ENCODE assay signal across 17 cellular contexts in the genomic region with DNA sequence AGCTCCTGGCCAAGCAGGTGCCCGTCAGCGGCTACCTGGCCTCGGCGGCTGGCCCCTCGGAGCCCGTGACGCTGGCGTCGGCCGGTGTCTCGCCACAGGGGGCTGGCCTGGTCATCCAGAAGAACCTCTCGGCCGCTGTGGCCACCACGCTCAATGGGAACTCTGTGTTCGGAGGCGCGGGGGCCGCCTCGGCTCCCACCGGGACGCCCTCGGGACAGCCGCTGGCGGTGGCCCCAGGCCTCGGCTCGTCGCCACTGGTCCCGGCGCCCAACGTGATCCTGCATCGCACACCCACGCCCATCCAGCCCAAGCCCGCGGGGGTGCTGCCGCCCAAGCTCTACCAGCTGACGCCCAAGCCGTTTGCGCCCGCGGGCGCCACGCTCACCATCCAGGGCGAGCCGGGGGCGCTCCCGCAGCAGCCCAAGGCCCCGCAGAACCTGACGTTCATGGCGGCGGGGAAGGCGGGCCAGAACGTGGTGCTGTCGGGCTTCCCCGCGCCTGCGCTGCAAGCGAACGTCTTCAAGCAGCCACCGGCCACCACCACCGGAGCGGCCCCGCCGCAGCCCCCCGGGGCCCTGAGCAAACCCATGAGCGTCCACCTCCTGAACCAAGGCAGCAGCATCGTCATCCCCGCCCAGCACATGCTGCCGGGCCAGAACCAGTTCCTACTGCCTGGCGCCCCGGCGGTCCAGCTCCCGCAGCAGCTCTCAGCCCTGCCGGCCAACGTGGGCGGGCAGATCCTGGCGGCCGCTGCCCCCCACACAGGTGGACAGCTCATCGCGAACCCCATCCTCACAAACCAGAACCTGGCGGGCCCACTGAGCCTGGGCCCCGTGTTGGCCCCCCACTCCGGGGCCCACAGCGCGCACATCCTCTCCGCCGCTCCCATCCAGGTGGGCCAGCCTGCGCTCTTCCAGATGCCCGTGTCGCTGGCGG. TPM values are rescaled to one million over a fixed set of nuclear protein-coding genes. Genes with fewer than 3 reads are reported as not detected.
DNase-seq lines count a peak whose midpoint lies in the region; ATAC-seq, FAIRE-seq and TF ChIP-seq lines count a peak whose summit lies in the region.
"Had no signal": no experiment of that assay in that cellular context is flagged by ENCODE, and none has a peak within 500 bp of the region (broad histone marks: within the 10 kb centered on the region; RNA-seq: fewer than 3 reads in every experiment).

No MANE protein-coding gene starts in this region.

- no peak overlapping the region for H2BK5ac ChIP-seq in neuronal stem cell (ENCODE audit: low read length)

- no peak for TF ChIP-seq POLR2A in endothelial cell of umbilical vein (IDR thresholded peaks at IDR 0.05; ENCODE audit: low read depth, low read length)

- CTCF ChIA-PET in endothelial cell of umbilical vein (lab: Charles Lee): no interaction called here

- H3K27me3 ChIP-seq in endothelial cell of umbilical vein (ENCODE audit: control insufficient read depth in 2 of 2, insufficient read depth in 2 of 2, low read length in 2 of 2) (no peaks in the 10 kb centered on the region), neuronal stem cell (ENCODE audit: control insufficient read depth in 3 of 3, insufficient read depth in 3 of 3, low read depth in 1 of 3, low read length in 3 of 3) (no peaks in the 10 kb centered on the region)
- H3K27me3 ChIP-seq: BLaER1 had no signal

- H3K79me2 ChIP-seq in endothelial cell of umbilical vein (ENCODE audit: control insufficient read depth, insufficient read depth, low read length): no peaks in the 10 kb centered on the region

- no CpG with 5 or more reads among the region's 90 CpGs for WGBS in neuronal stem cell (ENCODE audit: extremely low coverage in 2 of 2, insufficient read length in 2 of 2, insufficient replicate concordance in 1 of 2), 2 donors

- no peak overlapping the region for H3K18ac ChIP-seq in neuronal stem cell (ENCODE audit: low read length)

- peak overlapping the region; percentile 38 for H3K14ac ChIP-seq in neuronal stem cell (ENCODE audit: low read length)

- no peak overlapping the region for H2AK5ac ChIP-seq in neuronal stem cell (ENCODE audit: low read depth, low read length)

- FAIRE-seq in endothelial cell of umbilical vein (lab: Jason Lieb, UNC): no peak
- FAIRE-seq: HTR-8/SVneo had no signal

- TF ChIP-seq CTCF in endothelial cell of umbilical vein (IDR thresholded peaks at IDR 0.05; ENCODE audit: extremely low read depth in 1 of 2, insufficient read depth in 1 of 2, low read depth in 1 of 2, low read length in 2 of 2): no peak

- no peak overlapping the region for H4K8ac ChIP-seq in neuronal stem cell (ENCODE audit: low read depth, low read length)

- H2BK12ac ChIP-seq in neuronal stem cell (ENCODE audit: low read length): no peak overlapping the region

- peaks cover 2 to 35% of the 10 kb centered on the region in 2 experiments for H3K36me3 ChIP-seq in endothelial cell of umbilical vein (ENCODE audit: control insufficient read depth in 2 of 2, extremely low read depth in 1 of 2, insufficient read depth in 2 of 2, low read length in 2 of 2)
- H3K36me3 ChIP-seq in neuronal stem cell (replicated peaks in 1 of 2; ENCODE audit: control insufficient read depth in 2 of 2, insufficient read depth in 2 of 2, low read length in 2 of 2): peaks cover 32 to 60% of the 10 kb centered on the region in 2 donors

- peak; percentile 58 for DNase-seq in Right ventricle myocardium inferior (ENCODE audit: missing footprints)
- DNase-seq in left cardiac atrium: no peak
- DNase-seq in endothelial cell of umbilical vein (ENCODE audit: low read depth, low spot score): no peak
- no peak for DNase-seq in neuronal stem cell (ENCODE audit: low spot score)
- DNase-seq in NCI-H2196 treated with DMSO at 0.1 percent for 48 hours (lab: John Stamatoyannopoulos, UW; ENCODE audit: unreplicated experiment): no peak
- DNase-seq in COLO668 (lab: John Stamatoyannopoulos, UW; ENCODE audit: unreplicated experiment): no peak
- no peak for DNase-seq in DMS79 (lab: John Stamatoyannopoulos, UW)
- DNase-seq: 8988T; AML-193; CD8-positive, alpha-beta memory T cell; DMS53; GOT3; HCEC 1CT; HFFc6; KBM-7 had no signal

- H4K20me1 ChIP-seq in endothelial cell of umbilical vein (replicated peaks; ENCODE audit: control insufficient read depth, extremely low read depth, insufficient read depth, low read length): no peaks in the 10 kb centered on the region

- H3K9ac ChIP-seq in endothelial cell of umbilical vein (replicated peaks; ENCODE audit: extremely low read depth, insufficient read depth, low read length) (no peak overlapping the region), neuronal stem cell (ENCODE audit: low read depth, low read length, poor library complexity) (peak overlapping the region; percentile 21)
- H3K9ac ChIP-seq: BLaER1 had no signal

- intact Hi-C loops in Right ventricle myocardium inferior (cut with DNase I) (no loop called here), left cardiac atrium (cut with DNase I) (no loop called here), endothelial cell of umbilical vein (cut with micrococcal nuclease) (no loop called here)

- H2BK15ac ChIP-seq in neuronal stem cell (ENCODE audit: low read length): no peak overlapping the region

- no peak overlapping the region for H3K4ac ChIP-seq in neuronal stem cell (ENCODE audit: low read length)

- H3K4me1 ChIP-seq in endothelial cell of umbilical vein (ENCODE audit: control insufficient read depth, extremely low read depth, insufficient read depth, low read length) (no peaks in the 10 kb centered on the region), neuronal stem cell (ENCODE audit: control insufficient read depth in 2 of 2, insufficient read depth in 1 of 2, low read depth in 1 of 2, low read length in 2 of 2) (no peaks in the 10 kb centered on the region)
- H3K4me1 ChIP-seq: BLaER1 had no signal

- peaks cover 8% of the 10 kb centered on the region for H3K79me1 ChIP-seq in neuronal stem cell (ENCODE audit: low read depth, low read length)

- dilution Hi-C loops in endothelial cell of umbilical vein (cut with MboI; ENCODE audit: extremely low pct_ligation_motif_present, low sequenced_read_pairs): no loop called here

- H3K4me3 ChIP-seq in endothelial cell of umbilical vein (replicated peaks in 1 of 3; ENCODE audit: insufficient read depth in 1 of 3, low read depth in 1 of 3, low read length in 3 of 3) (no peak overlapping the region), neuronal stem cell (ENCODE audit: low read length in 2 of 2) (no peak overlapping the region)
- H3K4me3 ChIP-seq: BLaER1 had no signal

- no peak overlapping the region for H2BK120ac ChIP-seq in neuronal stem cell (ENCODE audit: low read depth, low read length)

- H3K23ac ChIP-seq in neuronal stem cell (ENCODE audit: low read depth, low read length, poor library complexity): no peak overlapping the region

- H4K91ac ChIP-seq in neuronal stem cell (ENCODE audit: low read depth, low read length, poor library complexity): no peak overlapping the region

- POLR2A ChIA-PET in endothelial cell of umbilical vein (lab: Charles Lee): no interaction called here

- no peak overlapping the region for H3K27ac ChIP-seq in endothelial cell of umbilical vein (ENCODE audit: insufficient read depth, low read depth, low read length)
- no peak overlapping the region for H3K27ac ChIP-seq in neuronal stem cell (replicated peaks; ENCODE audit: low read length)
- H3K27ac ChIP-seq: BLaER1 had no signal

- ATAC-seq in Right ventricle myocardium inferior (no peak), left cardiac atrium (no peak)

- BruUV-seq in endothelial cell of umbilical vein (replicated peaks; lab: Mats Ljungman, UMichigan): TSS peak; percentile 38

- H2AFZ ChIP-seq in endothelial cell of umbilical vein (ENCODE audit: low read depth, low read length) (no peak overlapping the region), neuronal stem cell (ENCODE audit: low read length) (no peak overlapping the region)

- H3K4me2 ChIP-seq in endothelial cell of umbilical vein (ENCODE audit: insufficient read depth, low read length): no peak overlapping the region
- H3K4me2 ChIP-seq in neuronal stem cell (ENCODE audit: insufficient read depth, low read length, poor library complexity, severe bottlenecking): no peak overlapping the region
- H3K4me2 ChIP-seq: BLaER1 had no signal

- H3K9me3 ChIP-seq in endothelial cell of umbilical vein (replicated peaks; ENCODE audit: control insufficient read depth, insufficient read depth, low read length) (no peaks in the 10 kb centered on the region), neuronal stem cell (replicated peaks in 1 of 2; ENCODE audit: control insufficient read depth in 2 of 2, insufficient read depth in 1 of 2, low read depth in 1 of 2, low read length in 2 of 2) (no peaks in the 10 kb centered on the region)
- H3K9me3 ChIP-seq: BLaER1 had no signal

- no peaks in the 10 kb centered on the region for H3K9me1 ChIP-seq in endothelial cell of umbilical vein (replicated peaks; ENCODE audit: control insufficient read depth, extremely low read depth, insufficient read depth, low read length)

TF ChIP-seq in endothelial cell of umbilical vein, 7 proteins besides CTCF, POLR2A, EP300 and RAD21:
- TF ChIP-seq MYC (IDR thresholded peaks at IDR 0.05; ENCODE audit: low read depth, low read length): no peak
- TF ChIP-seq JUN (IDR thresholded peaks at IDR 0.05; ENCODE audit: borderline replicate concordance, insufficient read depth, insufficient read length, low read depth): no peak
- TF ChIP-seq EZH2 (IDR thresholded peaks at IDR 0.05; ENCODE audit: borderline replicate concordance, low read depth, low read length, severe bottlenecking): no peak
- no peak for TF ChIP-seq GATA2 (IDR thresholded peaks at IDR 0.05; ENCODE audit: insufficient read depth, insufficient read length, low read depth, low read length)
- TF ChIP-seq, protein P1, sequence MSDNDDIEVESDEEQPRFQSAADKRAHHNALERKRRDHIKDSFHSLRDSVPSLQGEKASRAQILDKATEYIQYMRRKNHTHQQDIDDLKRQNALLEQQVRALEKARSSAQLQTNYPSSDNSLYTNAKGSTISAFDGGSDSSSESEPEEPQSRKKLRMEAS (IDR thresholded peaks at IDR 0.05; ENCODE audit: insufficient read depth, insufficient read length): no peak
- no peak for TF ChIP-seq POLR2AphosphoS5 (IDR thresholded peaks at IDR 0.05; ENCODE audit: insufficient read depth, low read depth, low read length)

RNA-seq across cellular contexts. Expression of gene EHD2, which starts 33.0 kb away (rescaled TPM):
- total RNA-seq in Right ventricle myocardium inferior (60.5 TPM), left cardiac atrium (10 to 100 TPM; 91.1 to 98.8 TPM), endothelial cell of umbilical vein (220 TPM in 2 replicates)
- polyA plus RNA-seq in endothelial cell of umbilical vein: 105 and 110 TPM in 2 replicates
- 69.3 and 78.9 TPM in 2 replicates for polyA plus RNA-seq in endothelial cell of umbilical vein (2011; cell fraction: cytosol; rRNA removed)
- polyA plus RNA-seq in endothelial cell of umbilical vein (2011; cell fraction: nucleus; rRNA removed): 43.3 and 46.3 TPM in 2 replicates
- polyA plus RNA-seq in endothelial cell of umbilical vein (2012): 110 and 150 TPM in 2 replicates
- polyA minus RNA-seq in endothelial cell of umbilical vein: 88.1 and 94.3 TPM in 2 replicates
- polyA minus RNA-seq in endothelial cell of umbilical vein (2011; cell fraction: cytosol; rRNA and poly(A)+ RNA removed): 19.2 TPM
- polyA minus RNA-seq in endothelial cell of umbilical vein (2011; cell fraction: nucleus; rRNA and poly(A)+ RNA removed): 38.3 and 56.4 TPM in 2 replicates
- polyA plus RNA-seq in neuronal stem cell (2013, experiment 1 of 2): 2.5 TPM
- polyA plus RNA-seq in neuronal stem cell (2013, experiment 2 of 2): 2.3 TPM
- polyA plus RNA-seq: CD8-positive, alpha-beta memory T cell had no signal
